ENCODE assay signal across 19 cellular contexts in the genomic region with DNA sequence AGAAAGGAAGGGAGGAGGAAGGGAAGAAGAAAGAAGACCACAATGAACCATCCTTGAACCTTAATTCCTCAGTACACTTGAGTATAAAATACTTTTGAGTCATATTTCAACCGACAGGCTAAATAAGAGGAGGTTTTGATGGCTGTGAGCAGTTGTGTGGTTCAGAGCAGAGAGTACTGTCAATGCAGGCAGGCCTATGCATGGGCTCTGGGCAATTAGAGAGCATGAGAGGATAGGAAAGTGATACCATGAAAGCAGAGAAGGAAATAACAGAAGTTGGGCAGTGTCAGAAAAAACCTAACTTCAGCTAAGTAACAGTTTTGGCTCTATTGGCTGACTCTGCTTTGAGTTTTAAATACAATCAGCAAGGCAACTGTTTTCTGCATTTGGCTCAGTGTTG.
DNase-seq lines count a peak whose midpoint lies in the region; ATAC-seq and TF ChIP-seq lines count a peak whose summit lies in the region.
"Had no signal": no experiment of that assay in that cellular context is flagged by ENCODE, and none has a peak within 500 bp of the region (broad histone marks: within the 10 kb centered on the region; RNA-seq: fewer than 3 reads in every experiment).

No MANE protein-coding gene starts in this region.

- peak overlapping the region; percentile 9 for H3K27ac Mint-ChIP-seq in activated T-helper 17 cell treated with anti-CD3 and anti-CD28 coated beads, Interleukin-2, amount 50 U/mL, for 72 hours
- peak overlapping the region; percentile 14 for H3K27ac Mint-ChIP-seq in nephron progenitor cell

- H3K4me3 Mint-ChIP-seq in activated T-helper 17 cell treated with anti-CD3 and anti-CD28 coated beads, Interleukin-2, amount 50 U/mL, for 72 hours: no peak overlapping the region
- no peak overlapping the region for H3K4me3 Mint-ChIP-seq in nephron progenitor cell
- H3K4me3 Mint-ChIP-seq: neural crest cell had no signal

- no peaks in the 10 kb centered on the region for H3K9me3 Mint-ChIP-seq in activated T-helper 17 cell treated with anti-CD3 and anti-CD28 coated beads, Interleukin-2, amount 50 U/mL, for 72 hours
- H3K9me3 Mint-ChIP-seq in nephron progenitor cell: no peaks in the 10 kb centered on the region
- H3K9me3 Mint-ChIP-seq: neural crest cell had no signal

- no peaks in the 10 kb centered on the region for H3K36me3 Mint-ChIP-seq in activated T-helper 17 cell treated with anti-CD3 and anti-CD28 coated beads, Interleukin-2, amount 50 U/mL, for 72 hours (ENCODE audit: low read depth)
- peaks cover 9% of the 10 kb centered on the region for H3K36me3 Mint-ChIP-seq in nephron progenitor cell (ENCODE audit: low read depth)

- no peaks in the 10 kb centered on the region for H3K27me3 Mint-ChIP-seq in activated T-helper 17 cell treated with anti-CD3 and anti-CD28 coated beads, Interleukin-2, amount 50 U/mL, for 72 hours
- H3K27me3 Mint-ChIP-seq in nephron progenitor cell (ENCODE audit: low read depth, poor library complexity): no peaks in the 10 kb centered on the region

- DNase-seq in nephron progenitor cell (no peak), left colon (no peak), COLO829 (ENCODE audit: low spot score) (no peak), HT-29 (ENCODE audit: low spot score) (no peak), iPS-NIHi7 (ENCODE audit: extremely low spot score) (no peak)
- DNase-seq: activated CD4-positive, alpha-beta T cell treated with anti-CD3 and anti-CD28 coated beads, Interleukin-2, amount 50 U/mL, for 4 hours; activated T-cell treated with anti-CD3 and anti-CD28 coated beads, Interleukin-2, amount 50 U/mL, for 48 hours; amniotic stem cell; BE2C; DMS 273 treated with DMSO at 0.1 percent for 48 hours; NCI-H1436; NCI-H345; retina; testis had no signal

- no peak for TF ChIP-seq CTCF in nephron progenitor cell (IDR thresholded peaks at IDR 0.05)

- peaks cover 19% of the 10 kb centered on the region for H3K4me1 Mint-ChIP-seq in activated T-helper 17 cell treated with anti-CD3 and anti-CD28 coated beads, Interleukin-2, amount 50 U/mL, for 72 hours
- no peaks in the 10 kb centered on the region for H3K4me1 Mint-ChIP-seq in nephron progenitor cell
- H3K4me1 Mint-ChIP-seq: neural crest cell had no signal

- ATAC-seq in GM18498 (IDR thresholded peaks at IDR 0.05; ENCODE audit: unreplicated experiment): peak; percentile 37
- ATAC-seq in HG02852 (IDR thresholded peaks at IDR 0.05; ENCODE audit: unreplicated experiment): peak; percentile 61
- ATAC-seq in activated T-helper 17 cell treated with anti-CD3 and anti-CD28 coated beads, Interleukin-2, amount 50 U/mL, for 72 hours (replicated peaks): no peak
- ATAC-seq in left colon: no peak
- ATAC-seq: HCT116 had no signal

- intact Hi-C loops in left colon (cut with DNase I, micrococcal nuclease): no loop called here

Comparison
In these comparisons a context has a peak if more than half of its experiments do, and no peak if none do; other contexts are left out.
1. ATAC-seq: peak in GM18498 (single experiment) and HG02852 (single experiment); none in activated T-helper 17 cell treated with anti-CD3 and anti-CD28 coated beads, Interleukin-2, amount 50 U/mL, for 72 hours (single experiment) and left colon (single experiment).